Comparison of ENCODE assay signal across 8 cellular contexts in genomic region chr16:20763461-20764232, GRCh38.
DNase-seq lines count a peak whose midpoint lies in the region; ATAC-seq, FAIRE-seq and TF ChIP-seq lines count a peak whose summit lies in the region.

A gene with protein sequence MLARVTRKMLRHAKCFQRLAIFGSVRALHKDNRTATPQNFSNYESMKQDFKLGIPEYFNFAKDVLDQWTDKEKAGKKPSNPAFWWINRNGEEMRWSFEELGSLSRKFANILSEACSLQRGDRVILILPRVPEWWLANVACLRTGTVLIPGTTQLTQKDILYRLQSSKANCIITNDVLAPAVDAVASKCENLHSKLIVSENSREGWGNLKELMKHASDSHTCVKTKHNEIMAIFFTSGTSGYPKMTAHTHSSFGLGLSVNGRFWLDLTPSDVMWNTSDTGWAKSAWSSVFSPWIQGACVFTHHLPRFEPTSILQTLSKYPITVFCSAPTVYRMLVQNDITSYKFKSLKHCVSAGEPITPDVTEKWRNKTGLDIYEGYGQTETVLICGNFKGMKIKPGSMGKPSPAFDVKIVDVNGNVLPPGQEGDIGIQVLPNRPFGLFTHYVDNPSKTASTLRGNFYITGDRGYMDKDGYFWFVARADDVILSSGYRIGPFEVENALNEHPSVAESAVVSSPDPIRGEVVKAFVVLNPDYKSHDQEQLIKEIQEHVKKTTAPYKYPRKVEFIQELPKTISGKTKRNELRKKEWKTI (plus strand): TSS chr16:20764014. CDS start chr16:20770035, 6,021 bp downstream.

- no peak for TF ChIP-seq RAD21 in Ishikawa (IDR thresholded peaks at IDR 0.05; ENCODE audit: low read depth)

- FAIRE-seq in colon (lab: Jason Lieb, UNC) (peak; percentile 96), D721Med (lab: Jason Lieb, UNC) (no peak)

- DNase-seq in GF-D8 (lab: John Stamatoyannopoulos, UW) (peak; percentile 90), left kidney (ENCODE audit: low read depth, low spot score) (peak; percentile 97), D721Med (ENCODE audit: insufficient read length, low spot score) (no peak)
- peak in 3 of 4 experiments; percentile 14 to 24 (median 24) for DNase-seq in activated CD4-positive, CD25-positive, alpha-beta regulatory T cell (lab: John Stamatoyannopoulos, UW)
- peak; percentile 23 to 47 (median 41) for DNase-seq in stimulated activated CD4-positive, alpha-beta T cell treated with anti-CD3 and anti-CD28 coated beads, TNF-alpha, amount 100 ng/mL, for 48 hours (ENCODE audit: low read depth in 3 of 3)

- peak; percentile 98 for ATAC-seq in GM21786 (IDR thresholded peaks at IDR 0.05; ENCODE audit: unreplicated experiment)

- TF ChIP-seq EP300 in Ishikawa (IDR thresholded peaks at IDR 0.05; ENCODE audit: borderline replicate concordance) = no peak

- TF ChIP-seq CTCF in D721Med (IDR thresholded peaks at IDR 0.05; ENCODE audit: insufficient read depth, missing control alignments) = no peak

TF ChIP-seq in Ishikawa, 13 proteins besides CTCF, POLR2A, EP300 and RAD21:
- TF ChIP-seq FOXM1 (IDR thresholded peaks at IDR 0.05; ENCODE audit: borderline replicate concordance, low read depth) = peak; percentile 19; the same call in 1 of the 2 replicates
- TF ChIP-seq EGR1 (IDR thresholded peaks at IDR 0.05) = no peak
- TF ChIP-seq NFIC (IDR thresholded peaks at IDR 0.05) = no peak
- no peak for TF ChIP-seq CREB1 (IDR thresholded peaks at IDR 0.05; ENCODE audit: low read depth)
- TF ChIP-seq MAX (IDR thresholded peaks at IDR 0.05) = peak; percentile 54
- TF ChIP-seq YY1 (IDR thresholded peaks at IDR 0.05; ENCODE audit: low read depth) = no peak
